In genomic region chr12:85825751-85826150, GRCh38 we compare ENCODE assay signal across 24 cellular contexts. TPM values are rescaled to one million over a fixed set of nuclear protein-coding genes. Genes with fewer than 3 reads are reported as not detected.
DNase-seq lines count a peak whose midpoint lies in the region; ATAC-seq and TF ChIP-seq lines count a peak whose summit lies in the region.
"Had no signal": no experiment of that assay in that cellular context is flagged by ENCODE, and none has a peak within 500 bp of the region (broad histone marks: within the 10 kb centered on the region; RNA-seq: fewer than 3 reads in every experiment).

No MANE protein-coding gene starts in this region.

- H2AK5ac ChIP-seq in mesenchymal stem cell (ENCODE audit: low read length, severe bottlenecking) = no peak overlapping the region

- no peak overlapping the region for H3K14ac ChIP-seq in mesenchymal stem cell (ENCODE audit: low read length in 2 of 2)

- H3K79me1 ChIP-seq in mesenchymal stem cell (replicated peaks; ENCODE audit: low read length, poor library complexity, severe bottlenecking) = peaks cover 5% of the 10 kb centered on the region

- H4K8ac ChIP-seq in mesenchymal stem cell (ENCODE audit: low read length) = no peak overlapping the region

- H2BK120ac ChIP-seq in mesenchymal stem cell (ENCODE audit: low read depth, low read length) = no peak overlapping the region

- peaks cover 33% of the 10 kb centered on the region for H3K36me3 Mint-ChIP-seq in progenitor cell of endocrine pancreas (ENCODE audit: insufficient read depth)

- no peak overlapping the region for H3K4me2 ChIP-seq in mesenchymal stem cell (ENCODE audit: low read length, poor library complexity, severe bottlenecking)
- H3K4me2 ChIP-seq: BLaER1 treated with 17β-estradiol and CSF1 and Interleukin-3, amounts not matched to agents 10 nM and 100 nM had no signal

- peaks cover 15% of the 10 kb centered on the region for H3K4me1 Mint-ChIP-seq in progenitor cell of endocrine pancreas (ENCODE audit: low read depth)
- H3K4me1 Mint-ChIP-seq: activated CD4-positive, alpha-beta T cell treated with anti-CD3 and anti-CD28 coated beads, Interleukin-2, amount 10 ng/mL, durations not matched to agents 24 days and 14 days; immature natural killer cell had no signal

- H2BK5ac ChIP-seq in mesenchymal stem cell (ENCODE audit: low read depth, low read length, poor library complexity, severe bottlenecking) = no peak overlapping the region

- H3K27ac ChIP-seq in mesenchymal stem cell (ENCODE audit: low read length, poor library complexity, severe bottlenecking) = peak overlapping the region; percentile 82
- H3K27ac ChIP-seq: ascending aorta; BLaER1 treated with 17β-estradiol and CSF1 and Interleukin-3, amounts not matched to agents 10 nM and 100 nM; esophagus muscularis mucosa; transverse colon had no signal

- CTCF ChIA-PET in HEK293T (lab: Yijun Ruan, JAX) = no interaction called here

- H3K9me3 ChIP-seq in mesenchymal stem cell (ENCODE audit: control insufficient read depth, low read length) = no peaks in the 10 kb centered on the region
- H3K9me3 ChIP-seq: ascending aorta; BLaER1 treated with 17β-estradiol and CSF1 and Interleukin-3, amounts not matched to agents 10 nM and 100 nM; esophagus muscularis mucosa; transverse colon had no signal

- H3K4me3 ChIP-seq in astrocyte of the spinal cord (ENCODE audit: low read depth, low read length) (no peak overlapping the region), mesenchymal stem cell (ENCODE audit: insufficient read depth in 1 of 2, low read depth in 1 of 2, low read length in 2 of 2) (no peak overlapping the region)
- H3K4me3 ChIP-seq: ascending aorta; BLaER1 treated with 17β-estradiol and CSF1 and Interleukin-3, amounts not matched to agents 10 nM and 100 nM; esophagus muscularis mucosa; transverse colon had no signal

- no peak overlapping the region for H3K9ac ChIP-seq in mesenchymal stem cell (ENCODE audit: low read length)
- H3K9ac ChIP-seq: BLaER1 treated with 17β-estradiol and CSF1 and Interleukin-3, amounts not matched to agents 10 nM and 100 nM had no signal

- ATAC-seq in HG03565 (IDR thresholded peaks at IDR 0.05; ENCODE audit: unreplicated experiment) = no peak

- DNase-seq in NCI-H1105 (lab: John Stamatoyannopoulos, UW) (peak; percentile 71), NCI-H2227 treated with DMSO at 0.1 percent for 48 hours (lab: John Stamatoyannopoulos, UW) (peak; percentile 52), astrocyte of the spinal cord (ENCODE audit: low read depth, low spot score) (peak; percentile 17), mesenchymal stem cell (no peak), HEK293T (ENCODE audit: extremely low spot score) (no peak), progenitor cell of endocrine pancreas (ENCODE audit: low spot score, unreplicated experiment) (no peak)
- DNase-seq: activated CD4-positive, alpha-beta T cell treated with anti-CD3 and anti-CD28 coated beads, Interleukin-2, amount 10 ng/mL, durations not matched to agents 24 days and 14 days; activated CD8-positive, alpha-beta memory T cell treated with anti-CD3 and anti-CD28 coated beads, Interleukin-2, amount 50 U/mL, for 48 hours; activated naive CD4-positive, alpha-beta T cell treated with anti-CD3 and anti-CD28 coated beads for 36 hours; H7; immature natural killer cell; Kasumi-1; mesendoderm; NCI-H1092 treated with DMSO at 0.1 percent for 48 hours; NK-92 treated with Interleukin-12 subunit alpha and Interleukin-12 subunit beta, amount 100 ng/mL, for 24 hours; RPMI8226; stimulated activated naive CD4-positive, alpha-beta T cell treated with Interleukin-2 at 50 U/mL for 16 hours; transverse colon had no signal

- no peak overlapping the region for H3K4ac ChIP-seq in mesenchymal stem cell (ENCODE audit: low read depth in 1 of 2, low read length in 2 of 2)

- TF ChIP-seq CTCF in astrocyte of the spinal cord (IDR thresholded peaks at IDR 0.05; ENCODE audit: low read depth, low read length) = no peak
- TF ChIP-seq CTCF in progenitor cell of endocrine pancreas (IDR thresholded peaks at IDR 0.05; ENCODE audit: unreplicated experiment) = no peak

- H3K23ac ChIP-seq in mesenchymal stem cell (ENCODE audit: low read length in 2 of 2) = no peak overlapping the region

- H3K27me3 ChIP-seq in mesenchymal stem cell (ENCODE audit: control insufficient read depth in 1 of 2, insufficient read depth in 1 of 2, low read length in 2 of 2) = no peaks in the 10 kb centered on the region
- H3K27me3 ChIP-seq: ascending aorta; BLaER1 treated with 17β-estradiol and CSF1 and Interleukin-3, amounts not matched to agents 10 nM and 100 nM; esophagus muscularis mucosa; transverse colon had no signal

- H3K4me3 Mint-ChIP-seq in progenitor cell of endocrine pancreas (ENCODE audit: low read depth) = no peak overlapping the region
- H3K4me3 Mint-ChIP-seq: activated CD4-positive, alpha-beta T cell treated with anti-CD3 and anti-CD28 coated beads, Interleukin-2, amount 10 ng/mL, durations not matched to agents 24 days and 14 days; activated naive CD4-positive, alpha-beta T cell treated with anti-CD3 and anti-CD28 coated beads for 36 hours; dendritic cell treated with granulocyte-macrophage colony-stimulating factor and Interleukin-4, amounts not matched to agents 40 ng/mL and 50 ng/mL, for 4 days; immature natural killer cell had no signal

- in situ Hi-C loops in astrocyte of the spinal cord (cut with HindIII; ENCODE audit: low sequenced_read_pairs) = no loop called here

- H2AFZ ChIP-seq in mesenchymal stem cell (ENCODE audit: low read depth, low read length) = no peak overlapping the region

- H2BK12ac ChIP-seq in mesenchymal stem cell (ENCODE audit: low read length in 2 of 2) = no peak overlapping the region

- peaks cover 39% of the 10 kb centered on the region for H3K9me3 Mint-ChIP-seq in progenitor cell of endocrine pancreas (ENCODE audit: low read depth)
- H3K9me3 Mint-ChIP-seq: activated CD4-positive, alpha-beta T cell treated with anti-CD3 and anti-CD28 coated beads, Interleukin-2, amount 10 ng/mL, durations not matched to agents 24 days and 14 days had no signal

- H3K4me1 ChIP-seq in mesenchymal stem cell (ENCODE audit: control insufficient read depth, insufficient read depth, low read depth, low read length) = peaks cover 4% of the 10 kb centered on the region
- H3K4me1 ChIP-seq: BLaER1 treated with 17β-estradiol and CSF1 and Interleukin-3, amounts not matched to agents 10 nM and 100 nM; transverse colon had no signal

- no peak overlapping the region for H3K27ac Mint-ChIP-seq in progenitor cell of endocrine pancreas
- H3K27ac Mint-ChIP-seq: activated CD4-positive, alpha-beta T cell treated with anti-CD3 and anti-CD28 coated beads, Interleukin-2, amount 10 ng/mL, durations not matched to agents 24 days and 14 days; activated naive CD4-positive, alpha-beta T cell treated with anti-CD3 and anti-CD28 coated beads for 36 hours; dendritic cell treated with granulocyte-macrophage colony-stimulating factor and Interleukin-4, amounts not matched to agents 40 ng/mL and 50 ng/mL, for 4 days; immature natural killer cell had no signal

- POLR2A ChIA-PET in HEK293T (lab: Yijun Ruan, JAX) = no interaction called here

- no peak overlapping the region for H2BK15ac ChIP-seq in mesenchymal stem cell (ENCODE audit: low read depth, poor library complexity, severe bottlenecking)

- H3K36me3 ChIP-seq in mesenchymal stem cell (ENCODE audit: control insufficient read depth in 1 of 2, insufficient read depth in 2 of 2, low read depth in 1 of 2, low read length in 2 of 2) = no peaks in the 10 kb centered on the region
- H3K36me3 ChIP-seq: ascending aorta; BLaER1 treated with 17β-estradiol and CSF1 and Interleukin-3, amounts not matched to agents 10 nM and 100 nM; esophagus muscularis mucosa; transverse colon had no signal

- H3K18ac ChIP-seq in mesenchymal stem cell (ENCODE audit: low read depth in 1 of 2, low read length in 2 of 2) = no peak overlapping the region

- no peak overlapping the region for H4K91ac ChIP-seq in mesenchymal stem cell (ENCODE audit: low read length)

- H3K27me3 Mint-ChIP-seq in progenitor cell of endocrine pancreas = no peaks in the 10 kb centered on the region
- H3K27me3 Mint-ChIP-seq: activated CD4-positive, alpha-beta T cell treated with anti-CD3 and anti-CD28 coated beads, Interleukin-2, amount 10 ng/mL, durations not matched to agents 24 days and 14 days; dendritic cell treated with granulocyte-macrophage colony-stimulating factor and Interleukin-4, amounts not matched to agents 40 ng/mL and 50 ng/mL, for 4 days had no signal

TF ChIP-seq in HEK293T, 16 proteins besides CTCF, POLR2A, EP300 and RAD21:
- TF ChIP-seq, protein P1, sequence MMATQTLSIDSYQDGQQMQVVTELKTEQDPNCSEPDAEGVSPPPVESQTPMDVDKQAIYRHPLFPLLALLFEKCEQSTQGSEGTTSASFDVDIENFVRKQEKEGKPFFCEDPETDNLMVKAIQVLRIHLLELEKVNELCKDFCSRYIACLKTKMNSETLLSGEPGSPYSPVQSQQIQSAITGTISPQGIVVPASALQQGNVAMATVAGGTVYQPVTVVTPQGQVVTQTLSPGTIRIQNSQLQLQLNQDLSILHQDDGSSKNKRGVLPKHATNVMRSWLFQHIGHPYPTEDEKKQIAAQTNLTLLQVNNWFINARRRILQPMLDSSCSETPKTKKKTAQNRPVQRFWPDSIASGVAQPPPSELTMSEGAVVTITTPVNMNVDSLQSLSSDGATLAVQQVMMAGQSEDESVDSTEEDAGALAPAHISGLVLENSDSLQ (IDR thresholded peaks at IDR 0.05) = no peak
- no peak for TF ChIP-seq L3MBTL2 (conservative IDR thresholded peaks at IDR 0.05)
- TF ChIP-seq LEF1 (IDR thresholded peaks at IDR 0.05; ENCODE audit: borderline replicate concordance) = no peak
- no peak for TF ChIP-seq ARNT (IDR thresholded peaks at IDR 0.05)
- TF ChIP-seq BHLHE40 (IDR thresholded peaks at IDR 0.05; ENCODE audit: borderline replicate concordance) = no peak
- TF ChIP-seq FOXM1 (IDR thresholded peaks at IDR 0.05; ENCODE audit: borderline replicate concordance) = no peak
- no peak for TF ChIP-seq ZNF384 (IDR thresholded peaks at IDR 0.05)
- TF ChIP-seq HDGF (IDR thresholded peaks at IDR 0.05; ENCODE audit: borderline replicate concordance) = no peak
- TF ChIP-seq CTBP1 (IDR thresholded peaks at IDR 0.05; ENCODE audit: borderline replicate concordance) = no peak
- no peak for TF ChIP-seq ELF4 (IDR thresholded peaks at IDR 0.05)
- no peak for TF ChIP-seq TARDBP (IDR thresholded peaks at IDR 0.05)
- no peak for TF ChIP-seq NFRKB (IDR thresholded peaks at IDR 0.05)
TF ChIP-seq in HEK293T: peak in this region for 0.

RNA-seq across cellular contexts. Expression of gene RASSF9, which starts 10.5 kb away (rescaled TPM):
- polyA plus RNA-seq in mesenchymal stem cell (2013, experiment 1 of 2) = 0.04 TPM
- polyA plus RNA-seq in mesenchymal stem cell (2013, experiment 2 of 2) = 0.07 TPM
- total RNA-seq in progenitor cell of endocrine pancreas = 3.3 and 4.0 TPM in 2 replicates
- total RNA-seq: activated CD4-positive, alpha-beta T cell treated with anti-CD3 and anti-CD28 coated beads, Interleukin-2, amount 10 ng/mL, durations not matched to agents 24 days and 14 days; activated naive CD4-positive, alpha-beta T cell treated with anti-CD3 and anti-CD28 coated beads for 36 hours had no signal
- polyA plus RNA-seq: immature natural killer cell had no signal

RNA-seq across cellular contexts. Expression of gene NTS, which starts 48.3 kb away (rescaled TPM):
- not detected for polyA plus RNA-seq in mesenchymal stem cell (2013, experiment 1 of 2)
- polyA plus RNA-seq in mesenchymal stem cell (2013, experiment 2 of 2) = not detected
- 3.6 and 5.7 TPM in 2 replicates for total RNA-seq in progenitor cell of endocrine pancreas
- total RNA-seq: activated CD4-positive, alpha-beta T cell treated with anti-CD3 and anti-CD28 coated beads, Interleukin-2, amount 10 ng/mL, durations not matched to agents 24 days and 14 days; activated naive CD4-positive, alpha-beta T cell treated with anti-CD3 and anti-CD28 coated beads for 36 hours; ascending aorta; pulmonary artery endothelial cell; transverse colon had no signal
- polyA plus RNA-seq: immature natural killer cell had no signal

Comparison
In these comparisons a context has a peak if more than half of its experiments do, and no peak if none do; other contexts are left out.
1. DNase-seq: peak in NCI-H1105 (single experiment), NCI-H2227 treated with DMSO at 0.1 percent for 48 hours (single experiment) and astrocyte of the spinal cord (single experiment); none in mesenchymal stem cell (single experiment), HEK293T (single experiment) and progenitor cell of endocrine pancreas (single experiment).